1 cellular context compared by ENCODE assay signal in genomic region chr14:90608281-90608680, GRCh38.
TF ChIP-seq lines count a peak whose summit lies in the region.

No MANE protein-coding gene starts in this region.

TF ChIP-seq in WTC11, 78 proteins besides CTCF, POLR2A, EP300 and RAD21 (continued from another document):
- no peak for TF ChIP-seq HMGXB4 (CRISPR knock-in tag; IDR thresholded peaks at IDR 0.05)
- no peak for TF ChIP-seq RORB (CRISPR knock-in tag; IDR thresholded peaks at IDR 0.05)
- no peak for TF ChIP-seq E2F1 (CRISPR knock-in tag; IDR thresholded peaks at IDR 0.05)
- no peak for TF ChIP-seq JAZF1 (CRISPR knock-in tag; IDR thresholded peaks at IDR 0.05)
- no peak for TF ChIP-seq ZBTB43 (CRISPR knock-in tag; IDR thresholded peaks at IDR 0.05)
- no peak for TF ChIP-seq ZNF671 (CRISPR knock-in tag; IDR thresholded peaks at IDR 0.05)
- TF ChIP-seq ZSCAN18 (CRISPR knock-in tag; IDR thresholded peaks at IDR 0.05) = no peak
- TF ChIP-seq CREM (CRISPR knock-in tag; IDR thresholded peaks at IDR 0.05) = no peak
- TF ChIP-seq MAX (CRISPR knock-in tag; IDR thresholded peaks at IDR 0.05) = no peak
